ENCODE assay signal across 8 cellular contexts in the genomic region with DNA sequence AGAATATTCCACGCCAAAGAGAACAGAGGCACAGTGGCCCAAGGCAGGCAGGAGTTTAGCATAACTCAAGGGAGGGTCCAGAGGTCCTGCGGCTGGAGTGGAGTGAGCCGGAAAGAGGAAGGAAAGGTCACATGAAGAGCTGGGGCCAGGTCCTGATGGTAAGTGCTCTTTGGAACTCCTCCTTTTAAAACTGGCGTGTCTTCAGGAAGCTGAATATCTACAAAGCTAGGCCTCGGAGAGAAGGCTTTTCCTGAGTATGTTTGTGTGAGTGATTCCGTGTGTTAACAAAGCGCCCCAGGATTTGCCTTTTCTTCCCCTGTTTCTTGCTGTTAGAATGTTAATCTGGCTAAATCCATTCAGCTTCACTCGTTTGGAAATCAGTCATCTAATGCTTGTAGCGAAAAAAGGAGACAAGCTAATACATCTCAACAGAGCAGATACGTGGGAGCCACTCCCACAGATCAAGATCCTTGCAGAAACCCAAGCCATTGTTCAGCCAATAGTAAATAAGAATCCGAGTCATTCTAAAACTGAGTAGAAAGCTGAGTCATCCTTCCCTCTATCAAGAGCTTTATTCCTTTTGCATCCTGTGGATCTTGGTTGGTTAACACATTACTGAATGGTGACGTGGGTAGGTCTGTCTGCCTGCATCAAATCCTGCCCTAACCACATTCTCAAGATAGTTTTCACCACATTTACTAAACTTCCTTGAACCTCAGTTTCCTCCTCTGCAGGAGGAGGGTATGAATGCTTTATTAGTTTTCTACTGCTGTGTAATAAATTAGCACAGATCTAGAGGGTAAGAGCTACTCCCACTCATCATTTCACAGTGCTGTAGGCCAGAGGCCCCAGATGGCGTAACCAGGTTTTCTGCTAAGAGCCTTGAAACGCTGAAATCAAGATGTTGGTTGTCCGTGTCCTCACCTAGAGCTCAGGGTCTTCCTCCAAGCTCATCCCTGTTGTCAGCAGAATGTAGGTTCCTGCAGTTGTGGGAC. TPM values are rescaled to one million over a fixed set of nuclear protein-coding genes. Genes with fewer than 3 reads are reported as not detected.
A peak's percentile ranks its signal among the peaks of the same experiment; 100 is the strongest.
DNase-seq lines count a peak whose midpoint lies in the region; ATAC-seq and FAIRE-seq lines count a peak whose summit lies in the region.

No MANE protein-coding gene starts in this region.

- H3K4me3 ChIP-seq in mesodermal cell (ENCODE audit: extremely low read depth, insufficient read depth, low read length, poor library complexity, severe bottlenecking), result no peak overlapping the region

- H3K27ac ChIP-seq in mesodermal cell (ENCODE audit: low read depth, low read length, severe bottlenecking), result peak overlapping the region; percentile 96

- no peaks in the 10 kb centered on the region for H3K9me3 ChIP-seq in mesodermal cell (ENCODE audit: control insufficient read depth, low read length)

- peaks cover 4% of the 10 kb centered on the region for H3K36me3 Mint-ChIP-seq in T-helper 1 cell treated with Interleukin-12 subunit alpha and Interleukin-12 subunit beta and Interleukin-4 antibody, amounts not matched to agents 30 μg/mL and 1 μg/mL, for 36 hours (ENCODE audit: low read depth)

- peaks cover 24% of the 10 kb centered on the region for H3K4me1 ChIP-seq in mesodermal cell (ENCODE audit: control insufficient read depth, insufficient read depth, low read length, poor library complexity, severe bottlenecking)

- no peaks in the 10 kb centered on the region for H3K9me3 Mint-ChIP-seq in T-helper 1 cell treated with Interleukin-12 subunit alpha and Interleukin-12 subunit beta and Interleukin-4 antibody, amounts not matched to agents 30 μg/mL and 1 μg/mL, for 36 hours

- peak overlapping the region; percentile 59 for H3K4me3 Mint-ChIP-seq in T-helper 1 cell treated with Interleukin-12 subunit alpha and Interleukin-12 subunit beta and Interleukin-4 antibody, amounts not matched to agents 30 μg/mL and 1 μg/mL, for 36 hours

- peak overlapping the region; percentile 85 for H3K27ac Mint-ChIP-seq in T-helper 1 cell treated with Interleukin-12 subunit alpha and Interleukin-12 subunit beta and Interleukin-4 antibody, amounts not matched to agents 30 μg/mL and 1 μg/mL, for 36 hours

- H3K4me1 Mint-ChIP-seq in T-helper 1 cell treated with Interleukin-12 subunit alpha and Interleukin-12 subunit beta and Interleukin-4 antibody, amounts not matched to agents 30 μg/mL and 1 μg/mL, for 36 hours (ENCODE audit: low read depth), result peaks cover 44% of the 10 kb centered on the region

- no peaks in the 10 kb centered on the region for H3K36me3 ChIP-seq in mesodermal cell (ENCODE audit: control insufficient read depth, insufficient read depth, low read length)

- peak; percentile 100 for FAIRE-seq in G401.6 (lab: Jason Lieb, UNC)

- 55 to 62% methylated on average over 10 to 13 of the region's 15 CpGs for WGBS in mesodermal cell (ENCODE audit: insufficient coverage in 2 of 2), 2 experiments

- ATAC-seq in GM21390 (IDR thresholded peaks at IDR 0.05; ENCODE audit: unreplicated experiment) (peak; percentile 70), HG03575 (IDR thresholded peaks at IDR 0.05; ENCODE audit: extremely low read depth, insufficient number of reproducible peaks, low FRiP score, unreplicated experiment) (peak; percentile 51)

- DNase-seq in dedifferentiated amniotic fluid mesenchymal stem cell (ENCODE audit: extremely low spot score), result peak; percentile 90
- no peak for DNase-seq in SHP77 treated with DMSO at 0.1 percent for 48 hours (lab: John Stamatoyannopoulos, UW)
- DNase-seq in effector CD8-positive, alpha-beta T cell (lab: John Stamatoyannopoulos, UW), result no peak

- no peaks in the 10 kb centered on the region for H3K27me3 Mint-ChIP-seq in T-helper 1 cell treated with Interleukin-12 subunit alpha and Interleukin-12 subunit beta and Interleukin-4 antibody, amounts not matched to agents 30 μg/mL and 1 μg/mL, for 36 hours (ENCODE audit: low read depth)

RNA-seq across cellular contexts. Expression of gene RBM47, which starts 43.2 kb away (rescaled TPM):
- polyA plus RNA-seq in mesodermal cell (2013, experiment 1 of 2), result 1.7 TPM
- 1.9 TPM for polyA plus RNA-seq in mesodermal cell (2013, experiment 2 of 2)
